ENCODE assay signal across 7 cellular contexts in genomic region chr17:79843917-79844815, GRCh38. TPM values are rescaled to one million over a fixed set of nuclear protein-coding genes. Genes with fewer than 3 reads are reported as not detected.
DNase-seq lines count a peak whose midpoint lies in the region; ATAC-seq lines count a peak whose summit lies in the region.

No MANE protein-coding gene starts in this region.

- peak; percentile 66 for ATAC-seq in left lobe of liver
- ATAC-seq in GM18868 (IDR thresholded peaks at IDR 0.05; ENCODE audit: unreplicated experiment), result no peak

- DNase-seq in GM03348 (ENCODE audit: low spot score) (peak; percentile 92), NCI-H226 (peak; percentile 57), cerebellum (ENCODE audit: low spot score) (peak; percentile 44), left lobe of liver (ENCODE audit: low spot score) (peak; percentile 83), stromal cell of bone marrow (ENCODE audit: low read depth) (peak; percentile 38)
- no peak for DNase-seq in central memory CD4-positive, alpha-beta T cell

RNA-seq across cellular contexts. Expression of gene CBX4, which starts 4.9 kb away (rescaled TPM):
- total RNA-seq in cerebellum (15.4 TPM), left lobe of liver (14.8 TPM)

RNA-seq across cellular contexts. Expression of gene CBX8, which starts 47.3 kb away (rescaled TPM):
- 7.4 TPM for total RNA-seq in cerebellum
- 3.7 TPM for total RNA-seq in left lobe of liver
